Comparison of ENCODE assay signal across 11 cellular contexts in genomic region chr20:17281478-17281877, GRCh38. TPM values are rescaled to one million over a fixed set of nuclear protein-coding genes. Genes with fewer than 3 reads are reported as not detected.
DNase-seq lines count a peak whose midpoint lies in the region; ATAC-seq and TF ChIP-seq lines count a peak whose summit lies in the region.
"Had no signal": no experiment of that assay in that cellular context is flagged by ENCODE, and none has a peak within 500 bp of the region (broad histone marks: within the 10 kb centered on the region; RNA-seq: fewer than 3 reads in every experiment).

No MANE protein-coding gene starts in this region.

- no peak for ATAC-seq in activated naive CD8-positive, alpha-beta T cell treated with anti-CD3 and anti-CD28 coated beads, Interleukin-2, amount 50 U/mL, for 24 hours
- ATAC-seq in HG03135 (IDR thresholded peaks at IDR 0.05; ENCODE audit: unreplicated experiment) = no peak

- no peak overlapping the region for H3K27ac ChIP-seq in right atrium auricular region
- H3K27ac ChIP-seq: ovary had no signal

- no peak overlapping the region for H3K4me3 ChIP-seq in right atrium auricular region
- H3K4me3 ChIP-seq: ovary had no signal

- no peaks in the 10 kb centered on the region for H3K36me3 ChIP-seq in right atrium auricular region
- H3K36me3 ChIP-seq: ovary had no signal

- H3K4me1 Mint-ChIP-seq in activated naive CD8-positive, alpha-beta T cell treated with anti-CD3 and anti-CD28 coated beads, Interleukin-2, amount 50 U/mL, for 24 hours = no peaks in the 10 kb centered on the region
- H3K4me1 Mint-ChIP-seq in nephron = no peaks in the 10 kb centered on the region
- H3K4me1 Mint-ChIP-seq: CD4-positive, CD25-positive, alpha-beta regulatory T cell; IgD-negative memory B cell had no signal

- H3K9me3 Mint-ChIP-seq in activated naive CD8-positive, alpha-beta T cell treated with anti-CD3 and anti-CD28 coated beads, Interleukin-2, amount 50 U/mL, for 24 hours = no peaks in the 10 kb centered on the region
- peaks cover 7% of the 10 kb centered on the region for H3K9me3 Mint-ChIP-seq in nephron

- H3K4me1 ChIP-seq in right atrium auricular region = no peaks in the 10 kb centered on the region

- TF ChIP-seq CTCF in nephron (IDR thresholded peaks at IDR 0.05; ENCODE audit: unreplicated experiment in 3 of 3) = peak; percentile 25 to 52 (median 29)
- TF ChIP-seq CTCF in right atrium auricular region (IDR thresholded peaks at IDR 0.05) = no peak

- H3K27me3 Mint-ChIP-seq in activated naive CD8-positive, alpha-beta T cell treated with anti-CD3 and anti-CD28 coated beads, Interleukin-2, amount 50 U/mL, for 24 hours = no peaks in the 10 kb centered on the region
- peaks cover 4% of the 10 kb centered on the region for H3K27me3 Mint-ChIP-seq in nephron (ENCODE audit: low read depth)
- H3K27me3 Mint-ChIP-seq: CD4-positive, CD25-positive, alpha-beta regulatory T cell; IgD-negative memory B cell had no signal

- no peaks in the 10 kb centered on the region for H3K36me3 Mint-ChIP-seq in activated naive CD8-positive, alpha-beta T cell treated with anti-CD3 and anti-CD28 coated beads, Interleukin-2, amount 50 U/mL, for 24 hours (ENCODE audit: low read depth)
- no peaks in the 10 kb centered on the region for H3K36me3 Mint-ChIP-seq in nephron (ENCODE audit: low read depth)
- H3K36me3 Mint-ChIP-seq: CD4-positive, CD25-positive, alpha-beta regulatory T cell; IgD-negative memory B cell had no signal

- H3K9me3 ChIP-seq in right atrium auricular region = no peaks in the 10 kb centered on the region
- H3K9me3 ChIP-seq: ovary had no signal

- no peak overlapping the region for H3K4me3 Mint-ChIP-seq in activated naive CD8-positive, alpha-beta T cell treated with anti-CD3 and anti-CD28 coated beads, Interleukin-2, amount 50 U/mL, for 24 hours
- no peak overlapping the region for H3K4me3 Mint-ChIP-seq in nephron
- H3K4me3 Mint-ChIP-seq: CD4-positive, CD25-positive, alpha-beta regulatory T cell; IgD-negative memory B cell had no signal

- in situ Hi-C loops in KBM-7 (cut with MboI; ENCODE audit: low pct_unique_long_range_greater_than_20kb, low sequenced_read_pairs) = no loop called here

- DNase-seq in NCI-H2081 (lab: John Stamatoyannopoulos, UW) = peak; percentile 25 to 57
- no peak for DNase-seq in NCI-H2081 treated with DMSO at 0.1 percent for 48 hours (lab: John Stamatoyannopoulos, UW)
- peak; percentile 13 for DNase-seq in KBM-7
- peak; percentile 13 for DNase-seq in activated naive CD8-positive, alpha-beta T cell treated with anti-CD3 and anti-CD28 coated beads, Interleukin-2, amount 50 U/mL, for 24 hours
- no peak for DNase-seq in DMS114 treated with DMSO at 0.1 percent for 48 hours (lab: John Stamatoyannopoulos, UW; ENCODE audit: unreplicated experiment)
- DNase-seq in right atrium auricular region (ENCODE audit: low spot score) = no peak

- H3K27me3 ChIP-seq in right atrium auricular region = no peaks in the 10 kb centered on the region
- H3K27me3 ChIP-seq: ovary had no signal

- no peak overlapping the region for H3K27ac Mint-ChIP-seq in activated naive CD8-positive, alpha-beta T cell treated with anti-CD3 and anti-CD28 coated beads, Interleukin-2, amount 50 U/mL, for 24 hours
- no peak overlapping the region for H3K27ac Mint-ChIP-seq in nephron
- H3K27ac Mint-ChIP-seq: CD4-positive, CD25-positive, alpha-beta regulatory T cell; IgD-negative memory B cell had no signal

RNA-seq across cellular contexts. Expression of gene PCSK2, which starts 54.6 kb away (rescaled TPM):
- 1 to 10 TPM; 1.6 to 2.6 TPM for total RNA-seq in right atrium auricular region
- total RNA-seq: CD4-positive, CD25-positive, alpha-beta regulatory T cell had no signal

Comparison
In these comparisons a context has a peak if more than half of its experiments do, and no peak if none do; other contexts are left out.
1. DNase-seq: peak in NCI-H2081 (2 of 2), KBM-7 (single experiment) and activated naive CD8-positive, alpha-beta T cell treated with anti-CD3 and anti-CD28 coated beads, Interleukin-2, amount 50 U/mL, for 24 hours (single experiment); none in NCI-H2081 treated with DMSO at 0.1 percent for 48 hours (single experiment), DMS114 treated with DMSO at 0.1 percent for 48 hours (single experiment) and right atrium auricular region (single experiment).
2. CTCF ChIP-seq: peak in nephron (3 of 3); none in right atrium auricular region (0 of 2).